Comparison of ENCODE assay signal across 8 cellular contexts in genomic region chr3:172042620-172043179, GRCh38. TPM values are rescaled to one million over a fixed set of nuclear protein-coding genes. Genes with fewer than 3 reads are reported as not detected.
DNase-seq lines count a peak whose midpoint lies in the region; ATAC-seq and TF ChIP-seq lines count a peak whose summit lies in the region.
"Not testable (repeated sequence)": the region's sequence is repeated elsewhere in the genome, so short reads cannot be mapped to it uniquely, and the experiment has no call there.

No MANE protein-coding gene starts in this region.

- CTCF ChIA-PET in naive thymus-derived CD4-positive, alpha-beta T cell (lab: Charles Lee) = interaction anchor here (0.6 to 1.8 kb wide), 5 partner anchors 8 to 1747 kb away, joined by 3 to 7 read pairs (median 3); no protein-coding TSS in a partner anchor

- not testable (repeated sequence) for ATAC-seq in naive thymus-derived CD4-positive, alpha-beta T cell

- not testable (repeated sequence) for H3K27ac Mint-ChIP-seq in endodermal cell
- peak overlapping the region in 1 of 9 donors; percentile 38 for H3K27ac Mint-ChIP-seq in naive thymus-derived CD4-positive, alpha-beta T cell

- not testable (repeated sequence) for H3K27ac ChIP-seq in endodermal cell (ENCODE audit: low read depth, low read length); naive thymus-derived CD4-positive, alpha-beta T cell (ENCODE audit: low read depth, low read length)

- peak overlapping the region; percentile 98 for H3K4me2 ChIP-seq in skeletal muscle satellite cell (ENCODE audit: low read length)

- H3K9ac ChIP-seq in adipocyte (ENCODE audit: low read length) (peak overlapping the region; percentile 100), skeletal muscle satellite cell (ENCODE audit: low read depth, low read length) (peak overlapping the region; percentile 100)
- H3K9ac ChIP-seq in endodermal cell (ENCODE audit: extremely low read depth, low read length, poor library complexity, severe bottlenecking) = not testable (repeated sequence)

- H3K4me3 ChIP-seq in adipocyte (ENCODE audit: low read length) (peak overlapping the region; percentile 94), endodermal cell (ENCODE audit: low read length) (peak overlapping the region; percentile 97), skeletal muscle satellite cell (ENCODE audit: low read length) (peak overlapping the region; percentile 96)
- not testable (repeated sequence) for H3K4me3 ChIP-seq in naive thymus-derived CD4-positive, alpha-beta T cell (ENCODE audit: low read length)

- not testable (repeated sequence) for H3K9me3 Mint-ChIP-seq in endodermal cell; naive thymus-derived CD4-positive, alpha-beta T cell

- WGBS in endodermal cell (ENCODE audit: insufficient coverage in 1 of 2, insufficient read length in 1 of 2), 2 experiments = 90 to 93% methylated on average over 9 to 21 of the region's 21 CpGs

- not testable (repeated sequence) for H3K36me3 Mint-ChIP-seq in endodermal cell (ENCODE audit: low read depth); naive thymus-derived CD4-positive, alpha-beta T cell

- H3K4me1 Mint-ChIP-seq in endodermal cell = peaks cover 60% of the 10 kb centered on the region
- H3K4me1 Mint-ChIP-seq in naive thymus-derived CD4-positive, alpha-beta T cell = peaks cover 26 to 74% (median 65%) of the 10 kb centered on the region in 7 donors

- intact Hi-C loops in naive thymus-derived CD4-positive, alpha-beta T cell (cut with micrococcal nuclease) = not testable (repeated sequence)

- DNase-seq in A172 (ENCODE audit: low spot score) (peak; percentile 26), GM03348 (ENCODE audit: low spot score) (peak; percentile 69), NOMO-1 treated with DMSO at 0.1 percent for 48 hours (lab: John Stamatoyannopoulos, UW; ENCODE audit: unreplicated experiment) (peak; percentile 47), adipocyte (ENCODE audit: low read depth) (peak; percentile 55), hepatic stellate cell (ENCODE audit: low spot score) (peak; percentile 37)
- not testable (repeated sequence) for DNase-seq in endodermal cell; naive thymus-derived CD4-positive, alpha-beta T cell

- POLR2A ChIA-PET in naive thymus-derived CD4-positive, alpha-beta T cell (lab: Charles Lee) = interaction anchor here (0.7 kb wide), 1 partner anchor 418 kb away, joined by 3 read pairs; no protein-coding TSS in a partner anchor

- H3K27me3 ChIP-seq in adipocyte (replicated peaks; ENCODE audit: control insufficient read depth, insufficient read depth, low read length); endodermal cell (ENCODE audit: control insufficient read depth, insufficient read depth, low read length, poor library complexity, severe bottlenecking); naive thymus-derived CD4-positive, alpha-beta T cell (ENCODE audit: control insufficient read depth in 2 of 2, insufficient read depth in 2 of 2, low read length in 2 of 2); skeletal muscle satellite cell (ENCODE audit: control insufficient read depth, insufficient read depth, low read length): not testable (repeated sequence)

- peak overlapping the region; percentile 84 for H3K4me3 Mint-ChIP-seq in endodermal cell
- H3K4me3 Mint-ChIP-seq in naive thymus-derived CD4-positive, alpha-beta T cell = peak overlapping the region in 6 of 10 donors; percentile 71 to 89 (median 86)

- H3K27me3 Mint-ChIP-seq in endodermal cell (ENCODE audit: insufficient read depth) = not testable (repeated sequence)
- H3K27me3 Mint-ChIP-seq in naive thymus-derived CD4-positive, alpha-beta T cell = peaks cover 0 to 15% (median 0%) of the 10 kb centered on the region in 5 donors

- H3K4me1 ChIP-seq in adipocyte (ENCODE audit: control insufficient read depth, insufficient read depth, low read length) (peaks cover 62% of the 10 kb centered on the region), endodermal cell (ENCODE audit: control insufficient read depth, insufficient read depth, low read length) (peaks cover 25% of the 10 kb centered on the region), skeletal muscle satellite cell (ENCODE audit: control insufficient read depth, insufficient read depth, low read length) (peaks cover 50% of the 10 kb centered on the region)
- H3K4me1 ChIP-seq in naive thymus-derived CD4-positive, alpha-beta T cell (ENCODE audit: control insufficient read depth in 2 of 2, insufficient read depth in 2 of 2, low read length in 2 of 2) = peaks cover 11 to 15% of the 10 kb centered on the region in 2 donors

- TF ChIP-seq CTCF in endodermal cell (conservative IDR thresholded peaks at IDR 0.05) = not testable (repeated sequence)

- not testable (repeated sequence) for H3K36me3 ChIP-seq in adipocyte (ENCODE audit: control insufficient read depth, insufficient read depth, low read length, severe bottlenecking); naive thymus-derived CD4-positive, alpha-beta T cell (ENCODE audit: control insufficient read depth in 2 of 3, insufficient read depth in 3 of 3, low read length in 3 of 3); skeletal muscle satellite cell (ENCODE audit: insufficient read depth, low read length)
- peaks cover 30% of the 10 kb centered on the region for H3K36me3 ChIP-seq in endodermal cell (ENCODE audit: control insufficient read depth, insufficient read depth, low read length)

- H3K9me3 ChIP-seq in adipocyte (ENCODE audit: control insufficient read depth, low read length); endodermal cell (ENCODE audit: control insufficient read depth, low read length); naive thymus-derived CD4-positive, alpha-beta T cell (ENCODE audit: control insufficient read depth in 2 of 3, low read length in 3 of 3); skeletal muscle satellite cell (replicated peaks; ENCODE audit: low read length): not testable (repeated sequence)

RNA-seq across cellular contexts. Expression of gene FNDC3B, which starts 3.3 kb away (rescaled TPM):
- total RNA-seq in A172 (2014; rRNA removed; shearing (Covaris generic)) = 67.2 and 74.4 TPM in 2 replicates
- total RNA-seq in endodermal cell = 100 to 1,000 TPM in 1 of 2 donors, 10 to 100 TPM in 1; 80.6 to 107 TPM
- 31.9 TPM for polyA plus RNA-seq in endodermal cell (2013, experiment 1 of 2)
- polyA plus RNA-seq in endodermal cell (2013, experiment 2 of 2) = 32.7 TPM
- 10 to 100 TPM; 21.1 to 78.6 (median 29.4) TPM for total RNA-seq in naive thymus-derived CD4-positive, alpha-beta T cell
- 10 to 100 TPM in 1 of 2 donors, 1 to 10 TPM in 1; 8.6 to 11.0 TPM for polyA plus RNA-seq in naive thymus-derived CD4-positive, alpha-beta T cell
- total RNA-seq in skeletal muscle satellite cell (2012; rRNA removed) = 86.9 and 88.0 TPM in 2 replicates
